ENCODE assay signal across 8 cellular contexts in genomic region chr3:39405687-39406367, GRCh38. TPM values are rescaled to one million over a fixed set of nuclear protein-coding genes. Genes with fewer than 3 reads are reported as not detected.
A peak's percentile ranks its signal among the peaks of the same experiment; 100 is the strongest.
DNase-seq lines count a peak whose midpoint lies in the region; ATAC-seq and TF ChIP-seq lines count a peak whose summit lies in the region.

No MANE protein-coding gene starts in this region.

- H3K4me3 Mint-ChIP-seq in H9 = peak overlapping the region; percentile 92
- peak overlapping the region; percentile 95 for H3K4me3 Mint-ChIP-seq in activated CD4-positive, alpha-beta memory T cell treated with anti-CD3 and anti-CD28 coated beads for 36 hours

- H3K27me3 Mint-ChIP-seq in H9 (ENCODE audit: low read depth) = peaks cover 5% of the 10 kb centered on the region
- H3K27me3 Mint-ChIP-seq in activated CD4-positive, alpha-beta memory T cell treated with anti-CD3 and anti-CD28 coated beads for 36 hours = peaks cover 2% of the 10 kb centered on the region

- H4K5ac ChIP-seq in H9 (ENCODE audit: insufficient read length, low read depth, low read length) = no peak overlapping the region

- peaks cover 34 to 45% (median 44%) of the 10 kb centered on the region in 3 experiments for H3K36me3 Mint-ChIP-seq in H9 (ENCODE audit: insufficient read depth in 1 of 3, low read depth in 3 of 3)
- peaks cover 46% of the 10 kb centered on the region for H3K36me3 Mint-ChIP-seq in activated CD4-positive, alpha-beta memory T cell treated with anti-CD3 and anti-CD28 coated beads for 36 hours

- no peaks in the 10 kb centered on the region; a peak in 1 of 5 replicates for H3K9me3 Mint-ChIP-seq in H9
- H3K9me3 Mint-ChIP-seq in activated CD4-positive, alpha-beta memory T cell treated with anti-CD3 and anti-CD28 coated beads for 36 hours = no peaks in the 10 kb centered on the region

- H3K27ac ChIP-seq in H9 (ENCODE audit: insufficient read length, low read depth, low read length) = peak overlapping the region; percentile 35
- peak overlapping the region; percentile 94 for H3K27ac ChIP-seq in right cardiac atrium (ENCODE audit: low read length)
- H3K27ac ChIP-seq in skeletal muscle tissue (ENCODE audit: low read depth, low read length) = peak overlapping the region; percentile 65

- H3K9ac ChIP-seq in H9 (ENCODE audit: extremely low read depth, insufficient read length, low read length) (peak overlapping the region; percentile 77), skeletal muscle tissue (ENCODE audit: low read depth in 1 of 3, low read length in 3 of 3) (peak overlapping the region; percentile 66 to 93 (median 80))

- no peak overlapping the region for H2AFZ ChIP-seq in H9 (ENCODE audit: low read length)

- no peaks in the 10 kb centered on the region for H3K79me1 ChIP-seq in H9 (ENCODE audit: insufficient read depth, low read depth, low read length, poor library complexity, severe bottlenecking)

- peaks cover 9% of the 10 kb centered on the region for H3K23me2 ChIP-seq in H9 (ENCODE audit: insufficient read length, low read depth, low read length, poor library complexity, severe bottlenecking)

- TF ChIP-seq CTCF in H9 (conservative IDR thresholded peaks at IDR 0.05) = no peak

- no peak overlapping the region for H4K8ac ChIP-seq in H9 (replicated peaks; ENCODE audit: insufficient read length, low read depth, low read length)

- H3K4ac ChIP-seq in H9 (ENCODE audit: low read depth, low read length) = no peak overlapping the region; the same call in 1 of the 2 replicates

- H3K18ac ChIP-seq in H9 (ENCODE audit: insufficient read length, low read depth, low read length) = no peak overlapping the region

- no peaks in the 10 kb centered on the region for H4K20me1 ChIP-seq in H9 (ENCODE audit: control insufficient read depth, insufficient read depth, insufficient read length)

- no peak overlapping the region for H2BK15ac ChIP-seq in H9 (ENCODE audit: low read depth, low read length)

- CTCF ChIA-PET in activated CD4-positive, alpha-beta memory T cell treated with anti-CD3 and anti-CD28 coated beads for 36 hours (lab: Charles Lee) = interaction anchor here (0.6 to 4.6 kb wide), 7 partner anchors 9 to 118 kb away, joined by 3 to 13 read pairs (median 4); no protein-coding TSS in a partner anchor

- POLR2A ChIA-PET in activated CD4-positive, alpha-beta memory T cell treated with anti-CD3 and anti-CD28 coated beads for 36 hours (lab: Charles Lee) = interaction anchor here (1.0 to 4.2 kb wide), 4 partner anchors 9 to 299 kb away, joined by 3 to 26 read pairs (median 8); partner anchors contain the start of gene SLC25A38

- H3K27ac Mint-ChIP-seq in H9 = peak overlapping the region; percentile 99 to 100 (median 99)
- peak overlapping the region; percentile 99 for H3K27ac Mint-ChIP-seq in activated CD4-positive, alpha-beta memory T cell treated with anti-CD3 and anti-CD28 coated beads for 36 hours

- no peaks in the 10 kb centered on the region for H3K27me3 ChIP-seq in H9 (ENCODE audit: insufficient read depth, low read length)
- H3K27me3 ChIP-seq in right cardiac atrium (ENCODE audit: control insufficient read depth, insufficient read depth) = no peaks in the 10 kb centered on the region
- H3K27me3 ChIP-seq in skeletal muscle tissue (ENCODE audit: control insufficient read depth in 3 of 3, insufficient read depth in 3 of 3, low read length in 3 of 3) = no peaks in the 10 kb centered on the region

- no peak overlapping the region for H2AK5ac ChIP-seq in H9 (ENCODE audit: insufficient read length, low read length)

- no peak overlapping the region for H2BK12ac ChIP-seq in H9 (ENCODE audit: insufficient read length, low read depth, low read length)

- no peak overlapping the region for H3K23ac ChIP-seq in H9 (ENCODE audit: insufficient read length, low read depth, low read length)

- ATAC-seq in right cardiac atrium = no peak

- H3K14ac ChIP-seq in H9 (ENCODE audit: insufficient read depth, low read length) = no peak overlapping the region

- intact Hi-C loops in activated CD4-positive, alpha-beta memory T cell treated with anti-CD3 and anti-CD28 coated beads for 36 hours (cut with micrococcal nuclease) = loop anchor here (1.0 to 5.0 kb wide), 7 partner anchors 23 to 1796 kb away; partner anchors contain the start of genes EIF1B, SCN11A and SLC25A38
- intact Hi-C loops in right cardiac atrium (cut with DNase I) = no loop called here

- no peak overlapping the region for H2BK5ac ChIP-seq in H9 (ENCODE audit: insufficient read length, low read length)

- H2BK20ac ChIP-seq in H9 (ENCODE audit: low read depth, low read length, poor library complexity, severe bottlenecking) = no peak overlapping the region

- WGBS in H9 (ENCODE audit: extremely low coverage, insufficient read length, low lambda C conversion rate) = no CpG with 5 or more reads among the region's 13 CpGs
- WGBS in right cardiac atrium = 74% methylated on average over 13 of the region's 13 CpGs

- H3T11ph ChIP-seq in H9 (ENCODE audit: low read length) = no peak overlapping the region

- H4K91ac ChIP-seq in H9 (ENCODE audit: insufficient read length, low read depth, low read length) = no peak overlapping the region

- DNase-seq in H9 (no peak), right cardiac atrium (no peak), cerebellar cortex (ENCODE audit: low spot score) (no peak), NCI-H226 (no peak)
- no peak for DNase-seq in activated CD4-positive, alpha-beta memory T cell treated with anti-CD3 and anti-CD28 coated beads for 36 hours
- no peak for DNase-seq in activated effector memory CD4-positive, alpha-beta T cell treated with anti-CD3 and anti-CD28 coated beads, Interleukin-2, amount 50 U/mL, for 16 hours
- DNase-seq in stimulated activated CD4-positive, alpha-beta T cell treated with anti-CD3 and anti-CD28 coated beads, Interleukin-2, amount 100 ng/mL, for 24 hours = no peak

- H3K79me2 ChIP-seq in H9 (ENCODE audit: insufficient read depth, low read length) = peaks cover 12% of the 10 kb centered on the region; the same call in 1 of the 2 replicates

- H2BK120ac ChIP-seq in H9 (ENCODE audit: low read depth, low read length, poor library complexity, severe bottlenecking) = no peak overlapping the region

- no peak overlapping the region for H3K56ac ChIP-seq in H9 (ENCODE audit: insufficient read length, low read depth, low read length)

- H3K4me2 ChIP-seq in H9 (ENCODE audit: insufficient read depth, insufficient read length, low read length) = peak overlapping the region; percentile 91

- peaks cover 14 to 25% (median 18%) of the 10 kb centered on the region in 3 donors for H3K36me3 ChIP-seq in skeletal muscle tissue (ENCODE audit: control insufficient read depth in 3 of 3, insufficient read depth in 3 of 3, low read length in 3 of 3)

- H3K4me1 ChIP-seq in H9 (ENCODE audit: insufficient read depth, low read length) = peaks cover 3% of the 10 kb centered on the region
- H3K4me1 ChIP-seq in right cardiac atrium (ENCODE audit: control insufficient read depth, insufficient read depth, low read length) = peaks cover 3% of the 10 kb centered on the region
- H3K4me1 ChIP-seq in skeletal muscle tissue (ENCODE audit: control insufficient read depth in 3 of 3, insufficient read depth in 3 of 3, low read length in 3 of 3) = peaks cover 15 to 18% (median 17%) of the 10 kb centered on the region in 3 donors

- peak overlapping the region; percentile 62 for H3K4me3 ChIP-seq in right cardiac atrium (ENCODE audit: low read length)
- H3K4me3 ChIP-seq in skeletal muscle tissue (ENCODE audit: low read length in 3 of 3) = peak overlapping the region; percentile 90 to 96 (median 92)

- H3K9me3 ChIP-seq in H9 (ENCODE audit: control insufficient read depth, low read depth, low read length) = no peaks in the 10 kb centered on the region
- no peaks in the 10 kb centered on the region for H3K9me3 ChIP-seq in right cardiac atrium (ENCODE audit: control insufficient read depth, low read length)
- H3K9me3 ChIP-seq in skeletal muscle tissue (ENCODE audit: control insufficient read depth in 3 of 3, low read length in 3 of 3) = no peaks in the 10 kb centered on the region

- peaks cover 40 to 45% of the 10 kb centered on the region in 2 experiments for H3K4me1 Mint-ChIP-seq in H9
- peaks cover 40% of the 10 kb centered on the region for H3K4me1 Mint-ChIP-seq in activated CD4-positive, alpha-beta memory T cell treated with anti-CD3 and anti-CD28 coated beads for 36 hours (ENCODE audit: low read depth)

RNA-seq across cellular contexts. Expression of gene RPSA, which starts 0.7 kb away (rescaled TPM):
- total RNA-seq in H9 (2021) (2,077 and 2,145 TPM in 2 replicates), right cardiac atrium (100 to 1,000 TPM; 446 to 642 (median 525) TPM), skeletal muscle tissue (1,387 TPM)
- 1,000 to 10,000 TPM; 2,627 to 2,738 TPM for total RNA-seq in activated CD4-positive, alpha-beta memory T cell treated with anti-CD3 and anti-CD28 coated beads for 36 hours
- 619 TPM for polyA plus RNA-seq in right cardiac atrium

RNA-seq across cellular contexts. Expression of gene SLC25A38, which starts 22.7 kb away (rescaled TPM):
- 47.9 and 48.2 TPM in 2 replicates for total RNA-seq in H9 (2021)
- 10 to 100 TPM; 23.1 to 24.9 TPM for total RNA-seq in activated CD4-positive, alpha-beta memory T cell treated with anti-CD3 and anti-CD28 coated beads for 36 hours
- total RNA-seq in right cardiac atrium = 10 to 100 TPM; 11.1 to 19.9 (median 13.0) TPM
- polyA plus RNA-seq in right cardiac atrium = 13.0 TPM
- total RNA-seq in skeletal muscle tissue = 13.6 TPM

Comparison
In these comparisons a context has a peak if more than half of its experiments do, and no peak if none do; other contexts are left out.
1. H3K27ac ChIP-seq: peak in every context shown above with its lines; median percentile 94 in right cardiac atrium; 65 in skeletal muscle tissue; 35 in H9.